In the genomic region with DNA sequence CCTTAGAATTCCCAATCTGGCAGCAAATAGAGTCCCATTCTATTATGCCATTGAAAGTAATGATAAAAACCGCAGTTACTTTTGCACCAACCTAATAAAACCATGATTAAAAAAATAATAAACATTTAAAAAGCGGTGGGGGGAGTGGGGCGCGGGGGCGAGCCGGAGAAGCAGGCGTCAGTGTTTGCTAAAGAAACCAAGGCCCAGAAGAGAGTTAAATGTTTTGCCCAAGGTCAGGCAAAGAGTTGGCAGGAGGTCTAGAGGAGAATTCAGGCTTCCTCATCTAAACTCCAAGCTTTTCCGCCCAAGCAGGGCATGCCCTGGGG, we compare ENCODE assay signal across 9 cellular contexts. TPM values are rescaled to one million over a fixed set of nuclear protein-coding genes. Genes with fewer than 3 reads are reported as not detected.
A peak's percentile ranks its signal among the peaks of the same experiment; 100 is the strongest.
DNase-seq lines count a peak whose midpoint lies in the region; ATAC-seq, FAIRE-seq and TF ChIP-seq lines count a peak whose summit lies in the region.
"Had no signal": no experiment of that assay in that cellular context is flagged by ENCODE, and none has a peak within 500 bp of the region (broad histone marks: within the 10 kb centered on the region; RNA-seq: fewer than 3 reads in every experiment).

No MANE protein-coding gene starts in this region.

- H3K9me3 ChIP-seq in Caco-2 = no peaks in the 10 kb centered on the region
- no peaks in the 10 kb centered on the region for H3K9me3 ChIP-seq in PC-3 (ENCODE audit: low read length)
- H3K9me3 ChIP-seq in endothelial cell of umbilical vein (replicated peaks; ENCODE audit: control insufficient read depth, insufficient read depth, low read length) = no peaks in the 10 kb centered on the region

- H3K9ac ChIP-seq in PC-3 (ENCODE audit: low read length) (peak overlapping the region; percentile 94), endothelial cell of umbilical vein (replicated peaks; ENCODE audit: extremely low read depth, insufficient read depth, low read length) (peak overlapping the region; percentile 80)

- H3K27me3 ChIP-seq in Caco-2 (replicated peaks; ENCODE audit: control insufficient read depth, insufficient read depth, low read length) (no peaks in the 10 kb centered on the region), PC-3 (ENCODE audit: low read length) (no peaks in the 10 kb centered on the region), endothelial cell of umbilical vein (ENCODE audit: control insufficient read depth in 2 of 2, insufficient read depth in 2 of 2, low read length in 2 of 2) (peaks cover 0 to 2% of the 10 kb centered on the region in 2 experiments)

- H3K79me2 ChIP-seq in PC-3 (ENCODE audit: low read length) (no peaks in the 10 kb centered on the region), endothelial cell of umbilical vein (ENCODE audit: control insufficient read depth, insufficient read depth, low read length) (no peaks in the 10 kb centered on the region)

- peak overlapping the region; percentile 78 for H2AFZ ChIP-seq in PC-3 (ENCODE audit: low read length)
- peak overlapping the region; percentile 45 for H2AFZ ChIP-seq in endothelial cell of umbilical vein (ENCODE audit: low read depth, low read length)

- no peaks in the 10 kb centered on the region for H3K36me3 Mint-ChIP-seq in Caco-2 (ENCODE audit: insufficient read depth, unreplicated experiment)
- no peaks in the 10 kb centered on the region for H3K36me3 Mint-ChIP-seq in osteocyte (ENCODE audit: unreplicated experiment)

- BruUV-seq in Caco-2 (replicated peaks; lab: Mats Ljungman, UMichigan) = TSS peak; percentile 98
- BruUV-seq in PC-3 (replicated peaks; lab: Mats Ljungman, UMichigan) = no TSS peak
- no TSS peak for BruUV-seq in endothelial cell of umbilical vein (replicated peaks; lab: Mats Ljungman, UMichigan)

- H3K4me3 ChIP-seq in Caco-2 (ENCODE audit: low read depth, low read length) = peak overlapping the region; percentile 41
- H3K4me3 ChIP-seq in PC-3 (ENCODE audit: low read length) = peak overlapping the region; percentile 71
- peak overlapping the region in 2 of 3 experiments; percentile 34 to 45 for H3K4me3 ChIP-seq in endothelial cell of umbilical vein (replicated peaks in 1 of 3; ENCODE audit: insufficient read depth in 1 of 3, low read depth in 1 of 3, low read length in 3 of 3)

- H3K9me1 ChIP-seq in endothelial cell of umbilical vein (replicated peaks; ENCODE audit: control insufficient read depth, extremely low read depth, insufficient read depth, low read length) = no peaks in the 10 kb centered on the region

- ATAC-seq in PC-3 = no peak
- ATAC-seq in HG02623 (IDR thresholded peaks at IDR 0.05; ENCODE audit: unreplicated experiment) = no peak

- H3K9me2 ChIP-seq in PC-3 (replicated peaks; ENCODE audit: low read length) = no peaks in the 10 kb centered on the region

- no peaks in the 10 kb centered on the region for H3K4me1 Mint-ChIP-seq in Caco-2 (ENCODE audit: low read depth, unreplicated experiment)
- H3K4me1 Mint-ChIP-seq in osteocyte (ENCODE audit: unreplicated experiment) = peaks cover 8% of the 10 kb centered on the region

- H3K4me1 ChIP-seq in Caco-2 = no peaks in the 10 kb centered on the region
- H3K4me1 ChIP-seq in PC-3 (ENCODE audit: insufficient read depth, low read length) = peaks cover 7% of the 10 kb centered on the region; the same call in 1 of the 2 replicates
- peaks cover 5% of the 10 kb centered on the region for H3K4me1 ChIP-seq in endothelial cell of umbilical vein (ENCODE audit: control insufficient read depth, extremely low read depth, insufficient read depth, low read length)

- no peaks in the 10 kb centered on the region for H4K20me1 ChIP-seq in PC-3 (ENCODE audit: low read length)
- no peaks in the 10 kb centered on the region for H4K20me1 ChIP-seq in endothelial cell of umbilical vein (replicated peaks; ENCODE audit: control insufficient read depth, extremely low read depth, insufficient read depth, low read length)

- H3K4me2 ChIP-seq in PC-3 (ENCODE audit: low read length) (peak overlapping the region; percentile 80), endothelial cell of umbilical vein (ENCODE audit: insufficient read depth, low read length) (peak overlapping the region; percentile 42)

- H3F3A ChIP-seq in PC-3 (ENCODE audit: low read length, unreplicated experiment) = peaks cover 5% of the 10 kb centered on the region

- H3K27ac ChIP-seq in PC-3 (ENCODE audit: low read length) = peak overlapping the region; percentile 98
- H3K27ac ChIP-seq in endothelial cell of umbilical vein (ENCODE audit: insufficient read depth, low read depth, low read length) = peak overlapping the region; percentile 81

- no peak for TF ChIP-seq CTCF in Caco-2 (IDR thresholded peaks at IDR 0.05; ENCODE audit: insufficient read depth in 1 of 2, low read depth in 1 of 2, low read length in 1 of 2, severe bottlenecking in 1 of 2, unreplicated experiment in 1 of 2)
- no peak for TF ChIP-seq CTCF in PC-3 (conservative IDR thresholded peaks at IDR 0.05; ENCODE audit: low read depth, low read length)
- TF ChIP-seq CTCF in endothelial cell of umbilical vein (IDR thresholded peaks at IDR 0.05; ENCODE audit: extremely low read depth in 1 of 2, insufficient read depth in 1 of 2, low read depth in 1 of 2, low read length in 2 of 2) = no peak
- TF ChIP-seq CTCF in osteocyte (IDR thresholded peaks at IDR 0.05) = no peak

- H3K27me3 Mint-ChIP-seq in Caco-2 (ENCODE audit: insufficient read depth, unreplicated experiment) (peaks cover 3% of the 10 kb centered on the region), osteocyte (ENCODE audit: unreplicated experiment) (peaks cover 41% of the 10 kb centered on the region)

- H3K27ac Mint-ChIP-seq in Caco-2 (ENCODE audit: unreplicated experiment) = peak overlapping the region; percentile 91
- peak overlapping the region; percentile 95 for H3K27ac Mint-ChIP-seq in osteocyte (ENCODE audit: unreplicated experiment)

- POLR2A ChIA-PET in Caco-2 (lab: Charles Lee) (interaction anchor here (0.5 to 1.7 kb wide), 5 partner anchors 15 to 155 kb away, joined by 4 to 7 read pairs (median 5); a partner anchor contains a TSS), PC-3 (lab: Charles Lee; ENCODE audit: unreplicated experiment) (no interaction called here), endothelial cell of umbilical vein (lab: Charles Lee) (interaction anchor here (0.7 to 1.3 kb wide), 2 partner anchors 15 to 28 kb away, joined by 3 to 8 read pairs; a partner anchor contains a TSS)

- peak overlapping the region; percentile 90 for H3K4me3 Mint-ChIP-seq in Caco-2 (ENCODE audit: unreplicated experiment)
- peak overlapping the region; percentile 89 for H3K4me3 Mint-ChIP-seq in osteocyte (ENCODE audit: unreplicated experiment)

- intact Hi-C loops in Caco-2 (cut with micrococcal nuclease; ENCODE audit: unreplicated experiment) (no loop called here), PC-3 (cut with micrococcal nuclease) (no loop called here), endothelial cell of umbilical vein (cut with micrococcal nuclease) (no loop called here)

- dilution Hi-C loops in endothelial cell of umbilical vein (cut with MboI; ENCODE audit: extremely low pct_ligation_motif_present, low sequenced_read_pairs) = no loop called here

- DNase-seq in Caco-2 (no peak), PC-3 (no peak), endothelial cell of umbilical vein (ENCODE audit: low read depth, low spot score) (no peak), osteocyte (ENCODE audit: extremely low spot score, unreplicated experiment) (no peak), retina (no peak), NCI-H2171 (lab: John Stamatoyannopoulos, UW) (no peak)
- DNase-seq in central memory CD4-positive, alpha-beta T cell = no peak

- TF ChIP-seq POLR2A in endothelial cell of umbilical vein (IDR thresholded peaks at IDR 0.05; ENCODE audit: low read depth, low read length) = no peak

- no peak for FAIRE-seq in endothelial cell of umbilical vein (lab: Jason Lieb, UNC)

- CTCF ChIA-PET in Caco-2 (lab: Charles Lee) = interaction anchor here (0.7 to 2.0 kb wide), 11 partner anchors 9 to 161 kb away, joined by 3 to 35 read pairs (median 4); a partner anchor contains a TSS
- CTCF ChIA-PET in PC-3 (lab: Charles Lee) = interaction anchor here (0.6 to 1.8 kb wide), 5 partner anchors 13 to 91 kb away, joined by 3 to 22 read pairs (median 5); no protein-coding TSS in a partner anchor
- CTCF ChIA-PET in endothelial cell of umbilical vein (lab: Charles Lee) = interaction anchor here (0.6 to 13.6 kb wide), 21 partner anchors 11 to 147 kb away, joined by 3 to 372 read pairs (median 7); a partner anchor contains a TSS

- H3K36me3 ChIP-seq in Caco-2 (ENCODE audit: control insufficient read depth, insufficient read depth, low read length) = no peaks in the 10 kb centered on the region
- H3K36me3 ChIP-seq in PC-3 (ENCODE audit: low read depth, low read length) = no peaks in the 10 kb centered on the region
- H3K36me3 ChIP-seq in endothelial cell of umbilical vein (ENCODE audit: control insufficient read depth in 2 of 2, extremely low read depth in 1 of 2, insufficient read depth in 2 of 2, low read length in 2 of 2) = no peaks in the 10 kb centered on the region

- H3K9me3 Mint-ChIP-seq in Caco-2 (ENCODE audit: unreplicated experiment) (no peaks in the 10 kb centered on the region), osteocyte (ENCODE audit: unreplicated experiment) (no peaks in the 10 kb centered on the region)

RNA-seq across cellular contexts. Expression of a gene that starts 9.7 kb away (rescaled TPM):
- total RNA-seq in Caco-2 (2022) (131 TPM in 2 replicates), PC-3 (2014; rRNA removed) (36.9 and 42.5 TPM in 2 replicates), endothelial cell of umbilical vein (not detected in 2 replicates), osteocyte (not detected in 2 replicates)
- not detected in 2 replicates for polyA plus RNA-seq in endothelial cell of umbilical vein
- polyA plus RNA-seq in endothelial cell of umbilical vein (2011; cell fraction: cytosol; rRNA removed) = not detected in 2 replicates
- polyA plus RNA-seq in endothelial cell of umbilical vein (2011; cell fraction: nucleus; rRNA removed) = not detected in 2 replicates
- not detected in 2 replicates for polyA plus RNA-seq in endothelial cell of umbilical vein (2012)
- not detected in 2 replicates for polyA minus RNA-seq in endothelial cell of umbilical vein
- not detected for polyA minus RNA-seq in endothelial cell of umbilical vein (2011; cell fraction: cytosol; rRNA and poly(A)+ RNA removed)
- not detected in 2 replicates for polyA minus RNA-seq in endothelial cell of umbilical vein (2011; cell fraction: nucleus; rRNA and poly(A)+ RNA removed)
- total RNA-seq: pulmonary artery endothelial cell had no signal

RNA-seq across cellular contexts. Expression of a gene that starts 15.4 kb away (rescaled TPM):
- total RNA-seq in Caco-2 (2022) (26.0 and 28.7 TPM in 2 replicates), PC-3 (2014; rRNA removed) (92.0 and 100 TPM in 2 replicates), endothelial cell of umbilical vein (18.3 and 24.1 TPM in 2 replicates), osteocyte (49.6 and 54.0 TPM in 2 replicates)
- polyA plus RNA-seq in endothelial cell of umbilical vein = 34.6 and 45.1 TPM in 2 replicates
- polyA plus RNA-seq in endothelial cell of umbilical vein (2011; cell fraction: cytosol; rRNA removed) = 21.5 and 38.9 TPM in 2 replicates
- 10.8 and 12.1 TPM in 2 replicates for polyA plus RNA-seq in endothelial cell of umbilical vein (2011; cell fraction: nucleus; rRNA removed)
- polyA plus RNA-seq in endothelial cell of umbilical vein (2012) = 22.9 and 29.6 TPM in 2 replicates
- 5.2 and 7.3 TPM in 2 replicates for polyA minus RNA-seq in endothelial cell of umbilical vein
- polyA minus RNA-seq in endothelial cell of umbilical vein (2011; cell fraction: cytosol; rRNA and poly(A)+ RNA removed) = 92.6 TPM
- polyA minus RNA-seq in endothelial cell of umbilical vein (2011; cell fraction: nucleus; rRNA and poly(A)+ RNA removed) = 1.4 and 3.6 TPM in 2 replicates

RNA-seq across cellular contexts. Expression of a gene that starts 37.5 kb away (rescaled TPM):
- total RNA-seq in Caco-2 (2022) = 0.34 TPM in 1 of 2 replicates, not detected in the other
- 8.6 and 17.0 TPM in 2 replicates for total RNA-seq in PC-3 (2014; rRNA removed)
- total RNA-seq in endothelial cell of umbilical vein = not detected in 2 replicates
- 0.22 and 0.25 TPM in 2 replicates for polyA plus RNA-seq in endothelial cell of umbilical vein
- 0.10 and 0.27 TPM in 2 replicates for polyA plus RNA-seq in endothelial cell of umbilical vein (2011; cell fraction: cytosol; rRNA removed)
- 0.22 and 0.46 TPM in 2 replicates for polyA plus RNA-seq in endothelial cell of umbilical vein (2011; cell fraction: nucleus; rRNA removed)
- polyA plus RNA-seq in endothelial cell of umbilical vein (2012) = 0.46 TPM in 1 of 2 replicates, not detected in the other
- not detected in 2 replicates for polyA minus RNA-seq in endothelial cell of umbilical vein
- 3.9 TPM for polyA minus RNA-seq in endothelial cell of umbilical vein (2011; cell fraction: cytosol; rRNA and poly(A)+ RNA removed)
- polyA minus RNA-seq in endothelial cell of umbilical vein (2011; cell fraction: nucleus; rRNA and poly(A)+ RNA removed) = not detected in 2 replicates
- not detected in 2 replicates for total RNA-seq in osteocyte

RNA-seq across cellular contexts. Expression of a gene that starts 44.1 kb away (rescaled TPM):
- total RNA-seq in Caco-2 (2022) = 23.3 and 27.9 TPM in 2 replicates
- 41.4 and 54.7 TPM in 2 replicates for total RNA-seq in PC-3 (2014; rRNA removed)
- 51.2 and 51.7 TPM in 2 replicates for total RNA-seq in endothelial cell of umbilical vein
- 32.0 and 37.3 TPM in 2 replicates for polyA plus RNA-seq in endothelial cell of umbilical vein
- 23.0 and 28.7 TPM in 2 replicates for polyA plus RNA-seq in endothelial cell of umbilical vein (2011; cell fraction: cytosol; rRNA removed)
- 67.2 and 71.4 TPM in 2 replicates for polyA plus RNA-seq in endothelial cell of umbilical vein (2011; cell fraction: nucleus; rRNA removed)
- polyA plus RNA-seq in endothelial cell of umbilical vein (2012) = 29.5 and 34.1 TPM in 2 replicates
- 13.5 and 16.3 TPM in 2 replicates for polyA minus RNA-seq in endothelial cell of umbilical vein
- 33.3 TPM for polyA minus RNA-seq in endothelial cell of umbilical vein (2011; cell fraction: cytosol; rRNA and poly(A)+ RNA removed)
- polyA minus RNA-seq in endothelial cell of umbilical vein (2011; cell fraction: nucleus; rRNA and poly(A)+ RNA removed) = 11.1 and 21.3 TPM in 2 replicates
- 38.9 and 46.4 TPM in 2 replicates for total RNA-seq in osteocyte

RNA-seq across cellular contexts. Expression of a gene that starts 50.6 kb away (rescaled TPM):
- total RNA-seq in Caco-2 (2022) (not detected in 2 replicates), PC-3 (2014; rRNA removed) (not detected in 2 replicates), endothelial cell of umbilical vein (not detected in 2 replicates), osteocyte (not detected in 2 replicates)
- polyA plus RNA-seq in endothelial cell of umbilical vein = 0.19 and 0.28 TPM in 2 replicates
- polyA plus RNA-seq in endothelial cell of umbilical vein (2011; cell fraction: cytosol; rRNA removed) = 0.12 and 0.23 TPM in 2 replicates
- not detected in 2 replicates for polyA plus RNA-seq in endothelial cell of umbilical vein (2011; cell fraction: nucleus; rRNA removed)
- not detected in 2 replicates for polyA plus RNA-seq in endothelial cell of umbilical vein (2012)
- 0.63 and 2.7 TPM in 2 replicates for polyA minus RNA-seq in endothelial cell of umbilical vein
- polyA minus RNA-seq in endothelial cell of umbilical vein (2011; cell fraction: cytosol; rRNA and poly(A)+ RNA removed) = 85.5 TPM
- polyA minus RNA-seq in endothelial cell of umbilical vein (2011; cell fraction: nucleus; rRNA and poly(A)+ RNA removed) = 1.3 TPM in 1 of 2 replicates, not detected in the other

Comparison
In these comparisons a context has a peak if more than half of its experiments do, and no peak if none do; other contexts are left out.
1. RNA of a gene that starts 9.7 kb away (total RNA-seq): 131 TPM in Caco-2 and 36.9 to 42.5 TPM in PC-3; not detected in endothelial cell of umbilical vein and not detected in osteocyte; every median in the first group is over 10 times any median in the second.
2. Peak in every context shown above with its lines, with median percentiles within 50 percentile points of each other: H3K4me3 ChIP-seq.